In genomic region chr4:3196670-3197359, GRCh38 we compare ENCODE assay signal across 21 cellular contexts. TPM values are rescaled to one million over a fixed set of nuclear protein-coding genes. Genes with fewer than 3 reads are reported as not detected.
DNase-seq lines count a peak whose midpoint lies in the region; ATAC-seq and TF ChIP-seq lines count a peak whose summit lies in the region.
"Had no signal": no experiment of that assay in that cellular context is flagged by ENCODE, and none has a peak within 500 bp of the region (broad histone marks: within the 10 kb centered on the region; RNA-seq: fewer than 3 reads in every experiment).

No MANE protein-coding gene starts in this region.

- no peaks in the 10 kb centered on the region for H3K9me3 ChIP-seq in endodermal cell (ENCODE audit: control insufficient read depth, low read length)
- H3K9me3 ChIP-seq in thymus (ENCODE audit: control insufficient read depth): no peaks in the 10 kb centered on the region
- H3K9me3 ChIP-seq in uterus: no peaks in the 10 kb centered on the region
- H3K9me3 ChIP-seq: body of pancreas, thyroid gland had no signal

- H3K27ac Mint-ChIP-seq in endodermal cell: peak overlapping the region; percentile 56
- H3K27ac Mint-ChIP-seq: dendritic cell treated with granulocyte-macrophage colony-stimulating factor and Interleukin-4, amounts not matched to agents 40 ng/mL and 50 ng/mL, for 4 days had no signal

- intact Hi-C loops in cardiac septum (cut with DNase I) (no loop called here), Right ventricle myocardium inferior (cut with DNase I) (loop anchor here (10.0 kb wide), 1 partner anchor 148 kb away; no protein-coding TSS in a partner anchor), uterus (cut with DNase I; ENCODE audit: low total_unique reads) (no loop called here)

- H3K36me3 ChIP-seq in endodermal cell (ENCODE audit: control insufficient read depth, insufficient read depth, low read length) (peaks cover 80% of the 10 kb centered on the region), thymus (ENCODE audit: control insufficient read depth, insufficient read depth) (peaks cover 21% of the 10 kb centered on the region), uterus (no peaks in the 10 kb centered on the region)

- H3K4me1 ChIP-seq in endodermal cell (ENCODE audit: control insufficient read depth, insufficient read depth, low read length): no peaks in the 10 kb centered on the region
- H3K4me1 ChIP-seq in thymus (ENCODE audit: control insufficient read depth, insufficient read depth, low read length): peaks cover 17% of the 10 kb centered on the region
- no peaks in the 10 kb centered on the region for H3K4me1 ChIP-seq in uterus
- H3K4me1 ChIP-seq: thyroid gland had no signal

- no peaks in the 10 kb centered on the region for H3K9me3 Mint-ChIP-seq in endodermal cell
- H3K9me3 Mint-ChIP-seq: dendritic cell treated with granulocyte-macrophage colony-stimulating factor and Interleukin-4, amounts not matched to agents 40 ng/mL and 50 ng/mL, for 4 days; neural crest cell had no signal

- H3K27ac ChIP-seq in endodermal cell (ENCODE audit: low read depth, low read length): no peak overlapping the region
- peak overlapping the region; percentile 91 for H3K27ac ChIP-seq in thymus (ENCODE audit: low read depth)
- H3K27ac ChIP-seq in uterus: no peak overlapping the region
- H3K27ac ChIP-seq: 22Rv1, thyroid gland had no signal

- H3K4me3 Mint-ChIP-seq in endodermal cell: no peak overlapping the region
- H3K4me3 Mint-ChIP-seq: dendritic cell treated with granulocyte-macrophage colony-stimulating factor and Interleukin-4, amounts not matched to agents 40 ng/mL and 50 ng/mL, for 4 days; neural crest cell had no signal

- H3K4me1 Mint-ChIP-seq in endodermal cell: no peaks in the 10 kb centered on the region
- H3K4me1 Mint-ChIP-seq: neural crest cell had no signal

- TF ChIP-seq POLR2A in uterus (IDR thresholded peaks at IDR 0.05): no peak

- no peaks in the 10 kb centered on the region for H3K27me3 ChIP-seq in endodermal cell (ENCODE audit: control insufficient read depth, insufficient read depth, low read length, poor library complexity, severe bottlenecking)
- H3K27me3 ChIP-seq in thymus (ENCODE audit: control insufficient read depth, insufficient read depth): no peaks in the 10 kb centered on the region
- no peaks in the 10 kb centered on the region for H3K27me3 ChIP-seq in uterus
- H3K27me3 ChIP-seq: body of pancreas, thyroid gland had no signal

- no peaks in the 10 kb centered on the region for H3K27me3 Mint-ChIP-seq in endodermal cell (ENCODE audit: insufficient read depth)
- H3K27me3 Mint-ChIP-seq: dendritic cell treated with granulocyte-macrophage colony-stimulating factor and Interleukin-4, amounts not matched to agents 40 ng/mL and 50 ng/mL, for 4 days had no signal

- H3K9ac ChIP-seq in endodermal cell (ENCODE audit: extremely low read depth, low read length, poor library complexity, severe bottlenecking): no peak overlapping the region

- H3K4me3 ChIP-seq in endodermal cell (ENCODE audit: low read length) (no peak overlapping the region), thymus (ENCODE audit: low read length) (no peak overlapping the region), uterus (no peak overlapping the region)
- H3K4me3 ChIP-seq: body of pancreas, thyroid gland had no signal

- ATAC-seq in Right ventricle myocardium inferior (no peak), GM18511 (IDR thresholded peaks at IDR 0.05; ENCODE audit: unreplicated experiment) (no peak)
- ATAC-seq: body of pancreas had no signal

- H3K36me3 Mint-ChIP-seq in endodermal cell (ENCODE audit: low read depth): peaks cover 40% of the 10 kb centered on the region

- 93 to 96% methylated on average over 7 of the region's 7 CpGs for WGBS in endodermal cell (ENCODE audit: insufficient coverage in 1 of 2, insufficient read length in 1 of 2), 2 experiments
- WGBS in thymus: 77% methylated on average over 7 of the region's 7 CpGs

- DNase-seq in NCI-H2029 (lab: John Stamatoyannopoulos, UW) (peak; percentile 11), NCI-H2029 treated with DMSO at 0.1 percent for 48 hours (lab: John Stamatoyannopoulos, UW) (no peak), cardiac septum (ENCODE audit: low spot score) (peak; percentile 29), Right ventricle myocardium inferior (ENCODE audit: missing footprints) (no peak), endodermal cell (peak; percentile 32), uterus (no peak)
- DNase-seq: activated CD4-positive, alpha-beta T cell treated with anti-CD3 and anti-CD28 coated beads for 4 hours; activated effector memory CD4-positive, alpha-beta T cell treated with Interleukin-2 at 50 U/mL for 16 hours; DMS153; foreskin melanocyte; kidney glomerular epithelial cell; NCI-H1436; thyroid gland had no signal

- TF ChIP-seq CTCF in endodermal cell (conservative IDR thresholded peaks at IDR 0.05): no peak
- TF ChIP-seq CTCF in uterus (IDR thresholded peaks at IDR 0.05): no peak

RNA-seq across cellular contexts. Expression of gene MSANTD1, which starts 52.1 kb away (rescaled TPM):
- total RNA-seq in cardiac septum: 1.1 TPM
- total RNA-seq in Right ventricle myocardium inferior: 0.51 TPM
- 1 to 10 TPM in 1 of 2 donors, under 1 TPM in 1; 1.00 to 2.5 TPM for total RNA-seq in endodermal cell
- 0.32 TPM for polyA plus RNA-seq in endodermal cell (2013, experiment 1 of 2)
- 0.41 TPM for polyA plus RNA-seq in endodermal cell (2013, experiment 2 of 2)
- polyA plus RNA-seq in thymus: 1.0 TPM
- 1 to 10 TPM in 3 of 4 donors, not detected in 1; 1.3 to 3.3 (median 2.1) TPM for total RNA-seq in uterus
- total RNA-seq: epithelial cell of proximal tubule, HT1080 had no signal

Comparison
In these comparisons a context has a peak if more than half of its experiments do, and no peak if none do; other contexts are left out.
1. DNase-seq: peak in NCI-H2029 (single experiment), cardiac septum (single experiment) and endodermal cell (single experiment); none in NCI-H2029 treated with DMSO at 0.1 percent for 48 hours (single experiment), Right ventricle myocardium inferior (single experiment) and uterus (0 of 2).